In the genomic region with DNA sequence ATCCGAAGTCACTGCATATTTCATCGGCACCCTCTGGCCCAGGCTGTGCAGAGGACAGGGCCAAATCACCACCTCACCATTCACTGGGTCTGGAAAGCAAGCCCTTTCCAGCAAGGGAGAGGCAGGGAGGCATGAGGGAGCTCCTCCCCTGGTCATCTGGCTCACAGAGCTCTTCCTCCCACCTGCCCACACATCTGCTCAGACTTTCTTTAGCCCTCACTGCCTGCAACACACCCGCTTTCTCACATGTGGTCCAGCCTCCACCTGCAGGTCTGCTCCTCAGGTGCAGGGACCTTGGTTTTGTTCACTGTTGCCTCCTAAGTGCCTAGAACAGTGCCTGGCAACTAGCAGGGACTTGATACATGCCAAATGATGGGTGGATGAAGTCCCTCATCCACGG, we compare ENCODE assay signal across 1 cellular context.
TF ChIP-seq lines count a peak whose summit lies in the region.

No MANE protein-coding gene starts in this region.

TF ChIP-seq in GM12878, 131 proteins besides CTCF, POLR2A, EP300 and RAD21:
- no peak for TF ChIP-seq CBFB (IDR thresholded peaks at IDR 0.05; ENCODE audit: low read depth)
- TF ChIP-seq, protein P1, sequence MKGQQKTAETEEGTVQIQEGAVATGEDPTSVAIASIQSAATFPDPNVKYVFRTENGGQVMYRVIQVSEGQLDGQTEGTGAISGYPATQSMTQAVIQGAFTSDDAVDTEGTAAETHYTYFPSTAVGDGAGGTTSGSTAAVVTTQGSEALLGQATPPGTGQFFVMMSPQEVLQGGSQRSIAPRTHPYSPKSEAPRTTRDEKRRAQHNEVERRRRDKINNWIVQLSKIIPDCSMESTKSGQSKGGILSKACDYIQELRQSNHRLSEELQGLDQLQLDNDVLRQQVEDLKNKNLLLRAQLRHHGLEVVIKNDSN (IDR thresholded peaks at IDR 0.05; ENCODE audit: borderline replicate concordance, extremely low read length, insufficient read depth, low read depth, low read length) = peak; percentile 2
